In genomic region chr9:135215571-135216161, GRCh38 we compare ENCODE assay signal across 12 cellular contexts.
DNase-seq lines count a peak whose midpoint lies in the region; TF ChIP-seq lines count a peak whose summit lies in the region.
"Had no signal": no experiment of that assay in that cellular context is flagged by ENCODE, and none has a peak within 500 bp of the region (broad histone marks: within the 10 kb centered on the region; RNA-seq: fewer than 3 reads in every experiment).

No MANE protein-coding gene starts in this region.

- TF ChIP-seq EP300 in stomach (IDR thresholded peaks at IDR 0.05): no peak

- H3K36me3 Mint-ChIP-seq in activated T-helper 2 cell treated with anti-CD3 and anti-CD28 coated beads, Interferon-gamma antibody, Interleukin-2, Interleukin-4, amounts not matched to agents 10 μg/mL and 5 μg/mL and 100 μg/mL, durations not matched to agents 14 hours and 24 hours and 36 hours (ENCODE audit: low read depth): no peaks in the 10 kb centered on the region
- H3K36me3 Mint-ChIP-seq: mesothelial cell of epicardium had no signal

- in situ Hi-C loops in ACHN (cut with HindIII; ENCODE audit: low pct_ligation_motif_present, low pct_unique_long_range_greater_than_20kb, low sequenced_read_pairs): no loop called here

- H3K4me3 ChIP-seq in left ventricle myocardium inferior (no peak overlapping the region), stomach (no peak overlapping the region)

- no peaks in the 10 kb centered on the region for H3K36me3 ChIP-seq in left ventricle myocardium inferior
- no peaks in the 10 kb centered on the region for H3K36me3 ChIP-seq in stomach

- WGBS in stomach, 5 donors: 16 to 34% (median 29%) methylated on average over 7 to 14 of the region's 14 CpGs

- peak; percentile 88 for DNase-seq in NCI-H1092 treated with DMSO at 0.1 percent for 48 hours (lab: John Stamatoyannopoulos, UW)
- peak; percentile 29 to 77 for DNase-seq in SHP77 (lab: John Stamatoyannopoulos, UW)
- DNase-seq in left ventricle myocardium inferior: peak; percentile 49
- peak; percentile 90 for DNase-seq in stomach
- no peak for DNase-seq in ACHN
- DNase-seq in activated T-helper 2 cell treated with anti-CD3 and anti-CD28 coated beads, Interferon-gamma antibody, Interleukin-2, Interleukin-4, amounts not matched to agents 10 μg/mL and 5 μg/mL and 100 μg/mL, durations not matched to agents 14 hours and 24 hours and 36 hours (ENCODE audit: low spot score): no peak
- no peak for DNase-seq in activated CD4-positive, alpha-beta T cell treated with anti-CD3 and anti-CD28 coated beads for 1 hour
- DNase-seq: activated CD4-positive, alpha-beta T cell treated with anti-CD3 and anti-CD28 coated beads for 4 hours; COR-L47; hippocampal formation; NCI-H748 treated with DMSO at 0.1 percent for 48 hours had no signal

- H3K27ac ChIP-seq in left ventricle myocardium inferior (replicated peaks) (no peak overlapping the region), stomach (no peak overlapping the region)

- TF ChIP-seq CTCF in left ventricle myocardium inferior (IDR thresholded peaks at IDR 0.05; ENCODE audit: borderline replicate concordance) (no peak), stomach (IDR thresholded peaks at IDR 0.05) (no peak)

- intact Hi-C loops in left ventricle myocardium inferior (cut with micrococcal nuclease) (no loop called here), stomach (cut with DNase I; ENCODE audit: low total_unique reads) (no loop called here)
- intact Hi-C loops in activated T-helper 2 cell treated with anti-CD3 and anti-CD28 coated beads, Interferon-gamma antibody, Interleukin-2, Interleukin-4, amounts not matched to agents 10 μg/mL and 5 μg/mL and 100 μg/mL, durations not matched to agents 14 hours and 24 hours and 36 hours (cut with micrococcal nuclease): no loop called here

- no peaks in the 10 kb centered on the region for H3K4me1 Mint-ChIP-seq in activated T-helper 2 cell treated with anti-CD3 and anti-CD28 coated beads, Interferon-gamma antibody, Interleukin-2, Interleukin-4, amounts not matched to agents 10 μg/mL and 5 μg/mL and 100 μg/mL, durations not matched to agents 14 hours and 24 hours and 36 hours (ENCODE audit: low read depth)

- no peak for TF ChIP-seq POLR2A in stomach (IDR thresholded peaks at IDR 0.05)

- H3K9me3 ChIP-seq in left ventricle myocardium inferior (replicated peaks) (peaks cover 12% of the 10 kb centered on the region), stomach (peaks cover 0 to 16% (median 13%) of the 10 kb centered on the region in 4 donors)

- H3K27me3 ChIP-seq in left ventricle myocardium inferior (ENCODE audit: low read depth): peaks cover 92% of the 10 kb centered on the region
- H3K27me3 ChIP-seq in stomach: peaks cover 0 to 83% (median 11%) of the 10 kb centered on the region in 3 donors

- peaks cover 4% of the 10 kb centered on the region for H3K27me3 Mint-ChIP-seq in activated T-helper 2 cell treated with anti-CD3 and anti-CD28 coated beads, Interferon-gamma antibody, Interleukin-2, Interleukin-4, amounts not matched to agents 10 μg/mL and 5 μg/mL and 100 μg/mL, durations not matched to agents 14 hours and 24 hours and 36 hours (ENCODE audit: low read depth)

- peaks cover 31% of the 10 kb centered on the region for H3K4me1 ChIP-seq in left ventricle myocardium inferior
- H3K4me1 ChIP-seq in stomach: peaks cover 6 to 20% (median 16%) of the 10 kb centered on the region in 4 donors

- no peak overlapping the region for H3K27ac Mint-ChIP-seq in activated T-helper 2 cell treated with anti-CD3 and anti-CD28 coated beads, Interferon-gamma antibody, Interleukin-2, Interleukin-4, amounts not matched to agents 10 μg/mL and 5 μg/mL and 100 μg/mL, durations not matched to agents 14 hours and 24 hours and 36 hours
- H3K27ac Mint-ChIP-seq: mesothelial cell of epicardium had no signal

- H3K4me3 Mint-ChIP-seq in activated T-helper 2 cell treated with anti-CD3 and anti-CD28 coated beads, Interferon-gamma antibody, Interleukin-2, Interleukin-4, amounts not matched to agents 10 μg/mL and 5 μg/mL and 100 μg/mL, durations not matched to agents 14 hours and 24 hours and 36 hours (ENCODE audit: low read depth): no peak overlapping the region
- H3K4me3 Mint-ChIP-seq: mesothelial cell of epicardium had no signal

- H3K9me3 Mint-ChIP-seq in activated T-helper 2 cell treated with anti-CD3 and anti-CD28 coated beads, Interferon-gamma antibody, Interleukin-2, Interleukin-4, amounts not matched to agents 10 μg/mL and 5 μg/mL and 100 μg/mL, durations not matched to agents 14 hours and 24 hours and 36 hours: no peaks in the 10 kb centered on the region
- H3K9me3 Mint-ChIP-seq: mesothelial cell of epicardium had no signal

Comparison
In these comparisons a context has a peak if more than half of its experiments do, and no peak if none do; other contexts are left out.
1. DNase-seq: peak in NCI-H1092 treated with DMSO at 0.1 percent for 48 hours (single experiment), SHP77 (2 of 2), left ventricle myocardium inferior (single experiment) and stomach (single experiment); none in ACHN (single experiment), activated T-helper 2 cell treated with anti-CD3 and anti-CD28 coated beads, Interferon-gamma antibody, Interleukin-2, Interleukin-4, amounts not matched to agents 10 μg/mL and 5 μg/mL and 100 μg/mL, durations not matched to agents 14 hours and 24 hours and 36 hours (single experiment) and activated CD4-positive, alpha-beta T cell treated with anti-CD3 and anti-CD28 coated beads for 1 hour (single experiment).